Comparison of ENCODE assay signal across 8 cellular contexts in genomic region chr19:17107546-17108452, GRCh38. TPM values are rescaled to one million over a fixed set of nuclear protein-coding genes. Genes with fewer than 3 reads are reported as not detected.
DNase-seq lines count a peak whose midpoint lies in the region; ATAC-seq, FAIRE-seq and TF ChIP-seq lines count a peak whose summit lies in the region.

No MANE protein-coding gene starts in this region.

- peak overlapping the region; percentile 72 for H3K9ac ChIP-seq in astrocyte (ENCODE audit: low read length)

- H3K27ac Mint-ChIP-seq in CD4-positive, alpha-beta T cell: peak overlapping the region; percentile 42
- peak overlapping the region; percentile 92 for H3K27ac Mint-ChIP-seq in astrocyte (ENCODE audit: unreplicated experiment)

- H3K27me3 Mint-ChIP-seq in CD4-positive, alpha-beta T cell: no peaks in the 10 kb centered on the region
- H3K27me3 Mint-ChIP-seq in astrocyte (ENCODE audit: low read depth, unreplicated experiment): no peaks in the 10 kb centered on the region

- POLR2A ChIA-PET in CD4-positive, alpha-beta T cell (lab: Charles Lee): no interaction called here

- H3K36me3 ChIP-seq in astrocyte (ENCODE audit: insufficient read depth, low read length): peaks cover 16% of the 10 kb centered on the region

- no peaks in the 10 kb centered on the region for H3K9me3 ChIP-seq in CD4-positive, alpha-beta T cell (ENCODE audit: control insufficient read depth, low read length)
- no peaks in the 10 kb centered on the region for H3K9me3 ChIP-seq in astrocyte (ENCODE audit: insufficient read depth, low read depth, low read length)

- H3K4me1 Mint-ChIP-seq in CD4-positive, alpha-beta T cell (ENCODE audit: low read depth): peaks cover 25% of the 10 kb centered on the region
- peaks cover 26% of the 10 kb centered on the region for H3K4me1 Mint-ChIP-seq in astrocyte (ENCODE audit: low read depth, unreplicated experiment)

- H3K4me1 ChIP-seq in astrocyte (ENCODE audit: insufficient read depth, low read length): peaks cover 17% of the 10 kb centered on the region

- no peak overlapping the region for H3K27ac ChIP-seq in CD4-positive, alpha-beta T cell (ENCODE audit: low read depth, low read length)
- H3K27ac ChIP-seq in astrocyte (ENCODE audit: low read depth, low read length): peak overlapping the region; percentile 85

- peak overlapping the region; percentile 37 for H2AFZ ChIP-seq in astrocyte (ENCODE audit: low read depth, low read length)

- CTCF ChIA-PET in CD4-positive, alpha-beta T cell (lab: Charles Lee): no interaction called here

- peaks cover 57% of the 10 kb centered on the region for H4K20me1 ChIP-seq in astrocyte (ENCODE audit: insufficient read depth, low read length)

- peak; percentile 88 for FAIRE-seq in astrocyte (lab: Jason Lieb, UNC)

- H3K4me3 ChIP-seq in astrocyte (ENCODE audit: insufficient read depth, low read depth, low read length) (peak overlapping the region; percentile 30), skeletal muscle cell (ENCODE audit: low read depth, low read length) (peak overlapping the region; percentile 3)

- TF ChIP-seq CTCF in CD4-positive, alpha-beta T cell (IDR thresholded peaks at IDR 0.05): no peak
- TF ChIP-seq CTCF in astrocyte (IDR thresholded peaks at IDR 0.05; ENCODE audit: insufficient read depth, low read depth, low read length): no peak

- intact Hi-C loops in CD4-positive, alpha-beta T cell (cut with DNase I, micrococcal nuclease): no loop called here

- H3K27me3 ChIP-seq in CD4-positive, alpha-beta T cell (ENCODE audit: control insufficient read depth, insufficient read depth, low read length): no peaks in the 10 kb centered on the region
- H3K27me3 ChIP-seq in astrocyte (ENCODE audit: insufficient read depth, low read length): no peaks in the 10 kb centered on the region

- ATAC-seq in CD4-positive, alpha-beta T cell (ENCODE audit: poor library complexity): peak; percentile 21
- no peak for ATAC-seq in HG02938 (IDR thresholded peaks at IDR 0.05; ENCODE audit: unreplicated experiment)

- peak overlapping the region; percentile 78 for H3K4me2 ChIP-seq in astrocyte (ENCODE audit: low read length)

- H3K9me3 Mint-ChIP-seq in CD4-positive, alpha-beta T cell: no peaks in the 10 kb centered on the region
- no peaks in the 10 kb centered on the region for H3K9me3 Mint-ChIP-seq in astrocyte (ENCODE audit: unreplicated experiment)

- peaks cover 80% of the 10 kb centered on the region for H3K36me3 Mint-ChIP-seq in CD4-positive, alpha-beta T cell (ENCODE audit: low read depth)
- H3K36me3 Mint-ChIP-seq in astrocyte (ENCODE audit: low read depth, unreplicated experiment): peaks cover 22% of the 10 kb centered on the region

- peaks cover 85% of the 10 kb centered on the region for H3K79me2 ChIP-seq in astrocyte (ENCODE audit: insufficient read depth, low read length)

- no peak for DNase-seq in CD4-positive, alpha-beta T cell
- DNase-seq in LHCN-M2 (ENCODE audit: low read depth) (peak; percentile 96), astrocyte (ENCODE audit: low read depth) (peak; percentile 91), iPS-NIHi7 (ENCODE audit: extremely low spot score) (peak; percentile 47), skeletal muscle cell (ENCODE audit: low read depth) (peak; percentile 94), NCI-H187 treated with DMSO at 0.1 percent for 48 hours (lab: John Stamatoyannopoulos, UW) (no peak), DMS 273 treated with DMSO at 0.1 percent for 48 hours (lab: John Stamatoyannopoulos, UW) (no peak)

- no peak overlapping the region for H3K4me3 Mint-ChIP-seq in CD4-positive, alpha-beta T cell
- no peak overlapping the region for H3K4me3 Mint-ChIP-seq in astrocyte (ENCODE audit: unreplicated experiment)

RNA-seq across cellular contexts. Expression of gene MYO9B, which starts 32.2 kb away (rescaled TPM):
- 100 to 1,000 TPM; 176 to 184 TPM for total RNA-seq in CD4-positive, alpha-beta T cell
- total RNA-seq in LHCN-M2 (2014; rRNA removed) (50.7 and 52.1 TPM in 2 replicates), astrocyte (117 and 123 TPM in 2 replicates)
- polyA plus RNA-seq in LHCN-M2 (2012): 48.8 TPM

RNA-seq across cellular contexts. Expression of gene HAUS8, which starts 32.5 kb away (rescaled TPM):
- 10 to 100 TPM; 20.6 to 20.7 TPM for total RNA-seq in CD4-positive, alpha-beta T cell
- 16.3 and 19.8 TPM in 2 replicates for total RNA-seq in LHCN-M2 (2014; rRNA removed)
- 14.4 TPM for polyA plus RNA-seq in LHCN-M2 (2012)
- 5.6 and 7.6 TPM in 2 replicates for total RNA-seq in astrocyte

Comparison
In these comparisons a context has a peak if more than half of its experiments do, and no peak if none do; other contexts are left out.
1. DNase-seq: peak in LHCN-M2 (single experiment), astrocyte (single experiment), iPS-NIHi7 (single experiment) and skeletal muscle cell (single experiment); none in CD4-positive, alpha-beta T cell (0 of 10), NCI-H187 treated with DMSO at 0.1 percent for 48 hours (single experiment) and DMS 273 treated with DMSO at 0.1 percent for 48 hours (single experiment).